In genomic region chr16:11677959-11678881, GRCh38 we compare ENCODE assay signal across 10 cellular contexts. TPM values are rescaled to one million over a fixed set of nuclear protein-coding genes. Genes with fewer than 3 reads are reported as not detected.
DNase-seq lines count a peak whose midpoint lies in the region; ATAC-seq, FAIRE-seq and TF ChIP-seq lines count a peak whose summit lies in the region.
"Had no signal": no experiment of that assay in that cellular context is flagged by ENCODE, and none has a peak within 500 bp of the region (broad histone marks: within the 10 kb centered on the region; RNA-seq: fewer than 3 reads in every experiment).

No MANE protein-coding gene starts in this region.

- H3K4me1 ChIP-seq in OCI-LY3 (ENCODE audit: low read length) = peaks cover 60% of the 10 kb centered on the region
- H3K4me1 ChIP-seq in esophagus muscularis mucosa = peaks cover 79 to 82% (median 81%) of the 10 kb centered on the region in 4 donors

- peak; percentile 90 for FAIRE-seq in GM18507 (lab: Jason Lieb, UNC)

- H3K79me2 ChIP-seq in OCI-LY3 (ENCODE audit: low read length) = peaks cover 91% of the 10 kb centered on the region

- TF ChIP-seq POLR2A in esophagus muscularis mucosa (IDR thresholded peaks at IDR 0.05; ENCODE audit: low read depth) = no peak

- H3K27ac ChIP-seq in OCI-LY3 (ENCODE audit: low read length) (peak overlapping the region; percentile 52), esophagus muscularis mucosa (replicated peaks in 1 of 4) (peak overlapping the region; percentile 25 to 64 (median 42)), skin epidermis (peak overlapping the region in 11 of 21 experiments; percentile 7 to 67 (median 49))

- H2AFZ ChIP-seq in OCI-LY3 (ENCODE audit: low read depth, low read length) = no peak overlapping the region

- H3K9ac ChIP-seq in OCI-LY3 (ENCODE audit: low read length) = 0 out of 2 replicates have a peak overlapping the region, but pooled peaks have one; percentile 5

- no peak for DNase-seq in GM18507 (ENCODE audit: extremely low spot score, insufficient read length, low read depth)
- no peak for DNase-seq in esophagus muscularis mucosa (ENCODE audit: extremely low spot score)
- no peak for DNase-seq in dermis blood vessel endothelial cell
- DNase-seq: NCI-H2081 treated with DMSO at 0.1 percent for 48 hours had no signal

- H3K27me3 ChIP-seq in OCI-LY3 (ENCODE audit: low read depth, low read length) (no peaks in the 10 kb centered on the region), esophagus muscularis mucosa (no peaks in the 10 kb centered on the region)

- H3K4me3 ChIP-seq in OCI-LY3 (ENCODE audit: low read length) = peak overlapping the region; percentile 7; the same call in 1 of the 2 replicates
- no peak overlapping the region for H3K4me3 ChIP-seq in esophagus muscularis mucosa
- no peak overlapping the region for H3K4me3 ChIP-seq in skin epidermis

- no peak for TF ChIP-seq CTCF in OCI-LY3 (IDR thresholded peaks at IDR 0.05; ENCODE audit: low read depth, low read length)
- no peak for TF ChIP-seq CTCF in esophagus muscularis mucosa (IDR thresholded peaks at IDR 0.05)

- ATAC-seq in GM19397 (IDR thresholded peaks at IDR 0.05; ENCODE audit: unreplicated experiment) (no peak), HG02938 (IDR thresholded peaks at IDR 0.05; ENCODE audit: unreplicated experiment) (no peak), HG03045 (IDR thresholded peaks at IDR 0.05; ENCODE audit: unreplicated experiment) (no peak)
- ATAC-seq: left lobe of liver had no signal

- H3K9me3 ChIP-seq in OCI-LY3 (ENCODE audit: insufficient read depth, low read length) (no peaks in the 10 kb centered on the region), esophagus muscularis mucosa (no peaks in the 10 kb centered on the region)

- WGBS in esophagus muscularis mucosa = 65% methylated on average over 18 of the region's 18 CpGs

- H4K20me1 ChIP-seq in OCI-LY3 (ENCODE audit: insufficient read depth, low read length) = peaks cover 99% of the 10 kb centered on the region

- peak overlapping the region; percentile 57 for H3K4me2 ChIP-seq in OCI-LY3 (ENCODE audit: low read length)

- TF ChIP-seq EP300 in esophagus muscularis mucosa (IDR thresholded peaks at IDR 0.05) = no peak

- H3K36me3 ChIP-seq in OCI-LY3 (replicated peaks; ENCODE audit: low read depth, low read length) (peaks cover 55% of the 10 kb centered on the region), esophagus muscularis mucosa (peaks cover 5 to 61% (median 57%) of the 10 kb centered on the region in 4 donors)

- intact Hi-C loops in esophagus muscularis mucosa (cut with DNase I) = loop anchor here (10.0 kb wide), 1 partner anchor 57 kb away; no protein-coding TSS in a partner anchor

RNA-seq across cellular contexts. Expression of gene SNN, which starts 10.0 kb away (rescaled TPM):
- total RNA-seq in esophagus muscularis mucosa (10 to 100 TPM; 30.7 to 66.9 (median 33.6) TPM), dermis blood vessel endothelial cell (34.4 and 56.7 TPM in 2 replicates)
